Comparison of ENCODE assay signal across 1 cellular context in the genomic region with DNA sequence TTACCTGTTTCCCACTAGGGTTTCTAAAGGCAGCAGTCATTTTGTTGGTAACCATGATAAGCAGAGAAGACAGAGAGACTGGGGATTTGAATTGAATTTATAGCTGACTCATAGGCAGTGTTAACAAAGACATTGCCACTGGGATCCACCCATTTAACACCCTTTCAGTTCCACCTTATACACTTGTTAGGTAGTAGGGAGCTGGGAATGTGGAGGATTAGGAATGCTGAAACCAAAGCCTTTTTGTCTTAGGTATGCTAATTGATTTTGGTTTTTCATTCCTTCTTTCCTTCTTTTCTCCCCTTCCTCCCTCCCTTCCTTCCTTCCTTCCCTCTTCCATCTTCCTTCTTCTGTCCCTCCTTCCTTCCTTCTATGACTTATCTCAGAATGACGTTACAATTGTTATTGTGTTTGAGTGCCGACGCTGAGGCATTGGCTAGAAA.
TF ChIP-seq lines count a peak whose summit lies in the region.

No MANE protein-coding gene starts in this region.

TF ChIP-seq in K562, 482 proteins besides CTCF, POLR2A, EP300 and RAD21 (continued from another document and continues in another):
- TF ChIP-seq, protein P1, sequence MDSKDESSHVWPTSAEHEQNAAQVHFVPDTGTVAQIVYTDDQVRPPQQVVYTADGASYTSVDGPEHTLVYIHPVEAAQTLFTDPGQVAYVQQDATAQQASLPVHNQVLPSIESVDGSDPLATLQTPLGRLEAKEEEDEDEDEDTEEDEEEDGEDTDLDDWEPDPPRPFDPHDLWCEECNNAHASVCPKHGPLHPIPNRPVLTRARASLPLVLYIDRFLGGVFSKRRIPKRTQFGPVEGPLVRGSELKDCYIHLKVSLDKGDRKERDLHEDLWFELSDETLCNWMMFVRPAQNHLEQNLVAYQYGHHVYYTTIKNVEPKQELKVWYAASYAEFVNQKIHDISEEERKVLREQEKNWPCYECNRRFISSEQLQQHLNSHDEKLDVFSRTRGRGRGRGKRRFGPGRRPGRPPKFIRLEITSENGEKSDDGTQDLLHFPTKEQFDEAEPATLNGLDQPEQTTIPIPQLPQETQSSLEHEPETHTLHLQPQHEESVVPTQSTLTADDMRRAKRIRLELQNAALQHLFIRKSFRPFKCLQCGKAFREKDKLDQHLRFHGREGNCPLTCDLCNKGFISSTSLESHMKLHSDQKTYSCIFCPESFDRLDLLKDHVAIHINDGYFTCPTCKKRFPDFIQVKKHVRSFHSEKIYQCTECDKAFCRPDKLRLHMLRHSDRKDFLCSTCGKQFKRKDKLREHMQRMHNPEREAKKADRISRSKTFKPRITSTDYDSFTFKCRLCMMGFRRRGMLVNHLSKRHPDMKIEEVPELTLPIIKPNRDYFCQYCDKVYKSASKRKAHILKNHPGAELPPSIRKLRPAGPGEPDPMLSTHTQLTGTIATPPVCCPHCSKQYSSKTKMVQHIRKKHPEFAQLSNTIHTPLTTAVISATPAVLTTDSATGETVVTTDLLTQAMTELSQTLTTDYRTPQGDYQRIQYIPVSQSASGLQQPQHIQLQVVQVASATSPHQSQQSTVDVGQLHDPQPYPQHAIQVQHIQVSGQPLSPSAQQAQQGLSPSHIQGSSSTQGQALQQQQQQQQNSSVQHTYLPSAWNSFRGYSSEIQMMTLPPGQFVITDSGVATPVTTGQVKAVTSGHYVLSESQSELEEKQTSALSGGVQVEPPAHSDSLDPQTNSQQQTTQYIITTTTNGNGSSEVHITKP (IDR thresholded peaks at IDR 0.05; ENCODE audit: partially characterized antibody): peak; percentile 96
- no peak for TF ChIP-seq ATF6 (CRISPR knock-in tag; IDR thresholded peaks at IDR 0.05)
- TF ChIP-seq SP2 (IDR thresholded peaks at IDR 0.05; ENCODE audit: extremely low read depth, low read depth, low read length, poor library complexity, severe bottlenecking): no peak
- TF ChIP-seq HMG20A (CRISPR knock-in tag; conservative IDR thresholded peaks at IDR 0.05): no peak
- TF ChIP-seq TRIM24 (IDR thresholded peaks at IDR 0.05): 0 out of 4 replicates have a peak, but pooled peaks have one; percentile 16 to 34
- no peak for TF ChIP-seq CBX3 (IDR thresholded peaks at IDR 0.05; ENCODE audit: borderline replicate concordance in 1 of 2, low read length in 2 of 2)
- no peak for TF ChIP-seq ZNF778 (CRISPR knock-in tag; IDR thresholded peaks at IDR 0.05)
- TF ChIP-seq SRSF1 (IDR thresholded peaks at IDR 0.05; ENCODE audit: low read depth, low read length): no peak
- TF ChIP-seq ZFP1 (CRISPR knock-in tag; IDR thresholded peaks at IDR 0.05): no peak
- TF ChIP-seq GTF2E2 (tag; IDR thresholded peaks at IDR 0.05): no peak
- no peak for TF ChIP-seq RERE (CRISPR knock-in tag; IDR thresholded peaks at IDR 0.05; ENCODE audit: borderline replicate concordance)
- no peak for TF ChIP-seq ZBTB34 (CRISPR knock-in tag; IDR thresholded peaks at IDR 0.05)
- TF ChIP-seq ATF7 (IDR thresholded peaks at IDR 0.05): peak; percentile 79
- TF ChIP-seq CTBP1 (IDR thresholded peaks at IDR 0.05; ENCODE audit: borderline replicate concordance): no peak
- peak in 1 of 2 experiments; percentile 85; a peak in 2 of 4 replicates for TF ChIP-seq HDAC1 (IDR thresholded peaks at IDR 0.05)
- TF ChIP-seq NR2F6 (CRISPR knock-in tag; IDR thresholded peaks at IDR 0.05): no peak
- no peak for TF ChIP-seq YBX1 (IDR thresholded peaks at IDR 0.05)
- no peak for TF ChIP-seq GABPB1 (CRISPR knock-in tag; IDR thresholded peaks at IDR 0.05)
- TF ChIP-seq, protein P2, sequence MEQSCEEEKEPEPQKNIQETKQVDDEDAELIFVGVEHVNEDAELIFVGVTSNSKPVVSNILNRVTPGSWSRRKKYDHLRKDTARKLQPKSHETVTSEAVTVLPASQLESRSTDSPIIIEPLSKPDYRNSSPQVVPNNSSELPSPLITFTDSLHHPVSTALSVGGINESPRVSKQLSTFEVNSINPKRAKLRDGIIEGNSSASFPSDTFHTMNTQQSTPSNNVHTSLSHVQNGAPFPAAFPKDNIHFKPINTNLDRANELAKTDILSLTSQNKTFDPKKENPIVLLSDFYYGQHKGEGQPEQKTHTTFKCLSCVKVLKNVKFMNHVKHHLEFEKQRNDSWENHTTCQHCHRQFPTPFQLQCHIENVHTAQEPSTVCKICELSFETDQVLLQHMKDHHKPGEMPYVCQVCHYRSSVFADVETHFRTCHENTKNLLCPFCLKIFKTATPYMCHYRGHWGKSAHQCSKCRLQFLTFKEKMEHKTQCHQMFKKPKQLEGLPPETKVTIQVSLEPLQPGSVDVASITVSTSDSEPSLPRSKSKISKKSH (CRISPR knock-in tag; IDR thresholded peaks at IDR 0.05): no peak
- no peak for TF ChIP-seq SAP30 (IDR thresholded peaks at IDR 0.05; ENCODE audit: borderline replicate concordance, insufficient read depth, low read depth, low read length, poor library complexity, severe bottlenecking)
- no peak for TF ChIP-seq ELF2 (CRISPR knock-in tag; IDR thresholded peaks at IDR 0.05)
- TF ChIP-seq KLF6 (CRISPR knock-in tag; IDR thresholded peaks at IDR 0.05; ENCODE audit: borderline replicate concordance): no peak
- no peak for TF ChIP-seq NCOA6 (IDR thresholded peaks at IDR 0.05)
- peak; percentile 75 for TF ChIP-seq MAFK (IDR thresholded peaks at IDR 0.05; ENCODE audit: low read length)
- no peak for TF ChIP-seq HBP1 (CRISPR knock-in tag; IDR thresholded peaks at IDR 0.05)
- TF ChIP-seq, protein P3, sequence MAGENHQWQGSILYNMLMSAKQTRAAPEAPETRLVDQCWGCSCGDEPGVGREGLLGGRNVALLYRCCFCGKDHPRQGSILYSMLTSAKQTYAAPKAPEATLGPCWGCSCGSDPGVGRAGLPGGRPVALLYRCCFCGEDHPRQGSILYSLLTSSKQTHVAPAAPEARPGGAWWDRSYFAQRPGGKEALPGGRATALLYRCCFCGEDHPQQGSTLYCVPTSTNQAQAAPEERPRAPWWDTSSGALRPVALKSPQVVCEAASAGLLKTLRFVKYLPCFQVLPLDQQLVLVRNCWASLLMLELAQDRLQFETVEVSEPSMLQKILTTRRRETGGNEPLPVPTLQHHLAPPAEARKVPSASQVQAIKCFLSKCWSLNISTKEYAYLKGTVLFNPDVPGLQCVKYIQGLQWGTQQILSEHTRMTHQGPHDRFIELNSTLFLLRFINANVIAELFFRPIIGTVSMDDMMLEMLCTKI (IDR thresholded peaks at IDR 0.05; ENCODE audit: partially characterized antibody): no peak
- TF ChIP-seq E2F6 (IDR thresholded peaks at IDR 0.05; ENCODE audit: borderline replicate concordance in 1 of 2, extremely low read depth in 1 of 2, insufficient read depth in 1 of 2, insufficient read length in 1 of 2, low read depth in 1 of 2, low read length in 1 of 2, poor library complexity in 1 of 2, severe bottlenecking in 1 of 2): no peak
- TF ChIP-seq TGIF2 (CRISPR knock-in tag; IDR thresholded peaks at IDR 0.05): no peak
- TF ChIP-seq SMAD4 (CRISPR knock-in tag; conservative IDR thresholded peaks at IDR 0.05): no peak
- peak; percentile 89; the same call in 1 of the 2 replicates for TF ChIP-seq GATAD2A (IDR thresholded peaks at IDR 0.05)
- TF ChIP-seq, protein P4, sequence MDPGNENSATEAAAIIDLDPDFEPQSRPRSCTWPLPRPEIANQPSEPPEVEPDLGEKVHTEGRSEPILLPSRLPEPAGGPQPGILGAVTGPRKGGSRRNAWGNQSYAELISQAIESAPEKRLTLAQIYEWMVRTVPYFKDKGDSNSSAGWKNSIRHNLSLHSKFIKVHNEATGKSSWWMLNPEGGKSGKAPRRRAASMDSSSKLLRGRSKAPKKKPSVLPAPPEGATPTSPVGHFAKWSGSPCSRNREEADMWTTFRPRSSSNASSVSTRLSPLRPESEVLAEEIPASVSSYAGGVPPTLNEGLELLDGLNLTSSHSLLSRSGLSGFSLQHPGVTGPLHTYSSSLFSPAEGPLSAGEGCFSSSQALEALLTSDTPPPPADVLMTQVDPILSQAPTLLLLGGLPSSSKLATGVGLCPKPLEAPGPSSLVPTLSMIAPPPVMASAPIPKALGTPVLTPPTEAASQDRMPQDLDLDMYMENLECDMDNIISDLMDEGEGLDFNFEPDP (CRISPR knock-in tag; IDR thresholded peaks at IDR 0.05): no peak
- TF ChIP-seq ZBTB1 (CRISPR knock-in tag; IDR thresholded peaks at IDR 0.05; ENCODE audit: borderline replicate concordance, low read depth): no peak
- no peak for TF ChIP-seq NCOA2 (IDR thresholded peaks at IDR 0.05; ENCODE audit: partially characterized antibody in 2 of 2)
- TF ChIP-seq ZNF449 (CRISPR knock-in tag; IDR thresholded peaks at IDR 0.05): no peak
- TF ChIP-seq ZNF316 (IDR thresholded peaks at IDR 0.05): peak; percentile 96
- TF ChIP-seq BHLHE40 (IDR thresholded peaks at IDR 0.05; ENCODE audit: low read length): no peak
- 0 out of 2 replicates have a peak, but pooled peaks have one; percentile 46 for TF ChIP-seq CREM (IDR thresholded peaks at IDR 0.05; ENCODE audit: low read depth)
